8 cellular contexts compared by ENCODE assay signal in genomic region chr2:46697830-46698323, GRCh38. TPM values are rescaled to one million over a fixed set of nuclear protein-coding genes. Genes with fewer than 3 reads are reported as not detected.
DNase-seq lines count a peak whose midpoint lies in the region; ATAC-seq lines count a peak whose summit lies in the region.

No MANE protein-coding gene starts in this region.

- H3K27ac ChIP-seq in iPS-20b (ENCODE audit: low read length) (peak overlapping the region; percentile 44), stomach smooth muscle (ENCODE audit: low read length) (peak overlapping the region; percentile 83)

- DNase-seq in NCI-H82 (lab: John Stamatoyannopoulos, UW) (peak; percentile 47), NCI-H82 treated with DMSO at 0.1 percent for 48 hours (lab: John Stamatoyannopoulos, UW; ENCODE audit: unreplicated experiment) (no peak), cortex of kidney (lab: John Stamatoyannopoulos, UW) (no peak), germinal center (ENCODE audit: low spot score) (no peak), T1000 (lab: John Stamatoyannopoulos, UW) (no peak)
- DNase-seq in activated naive CD4-positive, alpha-beta T cell treated with anti-CD3 and anti-CD28 coated beads, Interleukin-2, amount 50 U/mL, for 72 hours (ENCODE audit: low spot score in 2 of 2) = no peak

- H3K9ac ChIP-seq in iPS-20b (ENCODE audit: low read depth, low read length) (peak overlapping the region; percentile 89; the same call in 1 of the 2 replicates), stomach smooth muscle (ENCODE audit: low read length in 2 of 2) (peak overlapping the region; percentile 79 to 84)

- H3K9me3 ChIP-seq in iPS-20b (ENCODE audit: insufficient read depth, low read depth, low read length) = no peaks in the 10 kb centered on the region
- no peaks in the 10 kb centered on the region for H3K9me3 ChIP-seq in stomach smooth muscle (ENCODE audit: control insufficient read depth in 2 of 2, low read length in 2 of 2)

- H3K9me3 Mint-ChIP-seq in activated naive CD4-positive, alpha-beta T cell treated with anti-CD3 and anti-CD28 coated beads, Interleukin-2, amount 50 U/mL, for 72 hours = peaks cover 3 to 9% of the 10 kb centered on the region in 2 donors

- H3K4me3 ChIP-seq in iPS-20b (ENCODE audit: low read length) (peak overlapping the region; percentile 77), stomach smooth muscle (ENCODE audit: low read length in 2 of 2) (peak overlapping the region; percentile 83 to 93)

- no peak for ATAC-seq in activated naive CD4-positive, alpha-beta T cell treated with anti-CD3 and anti-CD28 coated beads, Interleukin-2, amount 50 U/mL, for 72 hours

- peaks cover 5% of the 10 kb centered on the region in 2 donors for H3K36me3 Mint-ChIP-seq in activated naive CD4-positive, alpha-beta T cell treated with anti-CD3 and anti-CD28 coated beads, Interleukin-2, amount 50 U/mL, for 72 hours

- peak overlapping the region; percentile 89 to 91 for H3K27ac Mint-ChIP-seq in activated naive CD4-positive, alpha-beta T cell treated with anti-CD3 and anti-CD28 coated beads, Interleukin-2, amount 50 U/mL, for 72 hours

- no peaks in the 10 kb centered on the region for H3K27me3 ChIP-seq in iPS-20b (ENCODE audit: insufficient read depth, low read length)
- no peaks in the 10 kb centered on the region for H3K27me3 ChIP-seq in stomach smooth muscle (ENCODE audit: control insufficient read depth in 1 of 2, insufficient read depth in 2 of 2, low read length in 2 of 2)

- H3K4me1 ChIP-seq in iPS-20b (ENCODE audit: insufficient read depth, low read length) = peaks cover 19% of the 10 kb centered on the region
- H3K4me1 ChIP-seq in stomach smooth muscle (ENCODE audit: control insufficient read depth, insufficient read depth, low read length) = peaks cover 5% of the 10 kb centered on the region

- H3K36me3 ChIP-seq in iPS-20b (ENCODE audit: insufficient read depth, low read depth, low read length) = no peaks in the 10 kb centered on the region
- H3K36me3 ChIP-seq in stomach smooth muscle (ENCODE audit: control insufficient read depth in 2 of 2, insufficient read depth in 2 of 2, low read length in 2 of 2) = no peaks in the 10 kb centered on the region

RNA-seq across cellular contexts. Expression of gene SOCS5, which starts 1.2 kb away (rescaled TPM):
- 10 to 100 TPM in 1 of 2 donors, 1 to 10 TPM in 1; 6.0 to 15.6 TPM for total RNA-seq in activated naive CD4-positive, alpha-beta T cell treated with anti-CD3 and anti-CD28 coated beads, Interleukin-2, amount 50 U/mL, for 72 hours
